In the genomic region with DNA sequence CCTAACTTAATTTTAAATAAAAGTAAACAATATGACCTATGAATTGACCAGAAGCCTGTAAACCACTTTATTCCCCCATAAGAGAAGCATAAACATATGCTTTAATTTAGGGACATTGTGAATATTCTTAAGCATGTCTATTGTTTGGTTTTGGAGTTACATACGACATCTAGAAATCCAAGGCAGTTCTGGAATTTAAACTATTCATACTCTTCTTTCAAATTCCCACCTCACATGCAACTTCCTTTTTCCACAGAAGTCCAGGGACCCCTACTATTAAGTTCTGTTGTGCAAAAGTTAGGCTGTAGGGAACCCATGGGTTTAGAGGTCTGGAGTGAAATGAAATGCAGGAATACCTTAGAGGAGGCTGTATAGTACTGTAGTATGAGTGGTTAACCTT, we compare ENCODE assay signal across 1 cellular context.
TF ChIP-seq lines count a peak whose summit lies in the region.

No MANE protein-coding gene starts in this region.

TF ChIP-seq in GM23338, 12 proteins besides CTCF, POLR2A, EP300 and RAD21 (continued from another document):
- TF ChIP-seq, protein P1, sequence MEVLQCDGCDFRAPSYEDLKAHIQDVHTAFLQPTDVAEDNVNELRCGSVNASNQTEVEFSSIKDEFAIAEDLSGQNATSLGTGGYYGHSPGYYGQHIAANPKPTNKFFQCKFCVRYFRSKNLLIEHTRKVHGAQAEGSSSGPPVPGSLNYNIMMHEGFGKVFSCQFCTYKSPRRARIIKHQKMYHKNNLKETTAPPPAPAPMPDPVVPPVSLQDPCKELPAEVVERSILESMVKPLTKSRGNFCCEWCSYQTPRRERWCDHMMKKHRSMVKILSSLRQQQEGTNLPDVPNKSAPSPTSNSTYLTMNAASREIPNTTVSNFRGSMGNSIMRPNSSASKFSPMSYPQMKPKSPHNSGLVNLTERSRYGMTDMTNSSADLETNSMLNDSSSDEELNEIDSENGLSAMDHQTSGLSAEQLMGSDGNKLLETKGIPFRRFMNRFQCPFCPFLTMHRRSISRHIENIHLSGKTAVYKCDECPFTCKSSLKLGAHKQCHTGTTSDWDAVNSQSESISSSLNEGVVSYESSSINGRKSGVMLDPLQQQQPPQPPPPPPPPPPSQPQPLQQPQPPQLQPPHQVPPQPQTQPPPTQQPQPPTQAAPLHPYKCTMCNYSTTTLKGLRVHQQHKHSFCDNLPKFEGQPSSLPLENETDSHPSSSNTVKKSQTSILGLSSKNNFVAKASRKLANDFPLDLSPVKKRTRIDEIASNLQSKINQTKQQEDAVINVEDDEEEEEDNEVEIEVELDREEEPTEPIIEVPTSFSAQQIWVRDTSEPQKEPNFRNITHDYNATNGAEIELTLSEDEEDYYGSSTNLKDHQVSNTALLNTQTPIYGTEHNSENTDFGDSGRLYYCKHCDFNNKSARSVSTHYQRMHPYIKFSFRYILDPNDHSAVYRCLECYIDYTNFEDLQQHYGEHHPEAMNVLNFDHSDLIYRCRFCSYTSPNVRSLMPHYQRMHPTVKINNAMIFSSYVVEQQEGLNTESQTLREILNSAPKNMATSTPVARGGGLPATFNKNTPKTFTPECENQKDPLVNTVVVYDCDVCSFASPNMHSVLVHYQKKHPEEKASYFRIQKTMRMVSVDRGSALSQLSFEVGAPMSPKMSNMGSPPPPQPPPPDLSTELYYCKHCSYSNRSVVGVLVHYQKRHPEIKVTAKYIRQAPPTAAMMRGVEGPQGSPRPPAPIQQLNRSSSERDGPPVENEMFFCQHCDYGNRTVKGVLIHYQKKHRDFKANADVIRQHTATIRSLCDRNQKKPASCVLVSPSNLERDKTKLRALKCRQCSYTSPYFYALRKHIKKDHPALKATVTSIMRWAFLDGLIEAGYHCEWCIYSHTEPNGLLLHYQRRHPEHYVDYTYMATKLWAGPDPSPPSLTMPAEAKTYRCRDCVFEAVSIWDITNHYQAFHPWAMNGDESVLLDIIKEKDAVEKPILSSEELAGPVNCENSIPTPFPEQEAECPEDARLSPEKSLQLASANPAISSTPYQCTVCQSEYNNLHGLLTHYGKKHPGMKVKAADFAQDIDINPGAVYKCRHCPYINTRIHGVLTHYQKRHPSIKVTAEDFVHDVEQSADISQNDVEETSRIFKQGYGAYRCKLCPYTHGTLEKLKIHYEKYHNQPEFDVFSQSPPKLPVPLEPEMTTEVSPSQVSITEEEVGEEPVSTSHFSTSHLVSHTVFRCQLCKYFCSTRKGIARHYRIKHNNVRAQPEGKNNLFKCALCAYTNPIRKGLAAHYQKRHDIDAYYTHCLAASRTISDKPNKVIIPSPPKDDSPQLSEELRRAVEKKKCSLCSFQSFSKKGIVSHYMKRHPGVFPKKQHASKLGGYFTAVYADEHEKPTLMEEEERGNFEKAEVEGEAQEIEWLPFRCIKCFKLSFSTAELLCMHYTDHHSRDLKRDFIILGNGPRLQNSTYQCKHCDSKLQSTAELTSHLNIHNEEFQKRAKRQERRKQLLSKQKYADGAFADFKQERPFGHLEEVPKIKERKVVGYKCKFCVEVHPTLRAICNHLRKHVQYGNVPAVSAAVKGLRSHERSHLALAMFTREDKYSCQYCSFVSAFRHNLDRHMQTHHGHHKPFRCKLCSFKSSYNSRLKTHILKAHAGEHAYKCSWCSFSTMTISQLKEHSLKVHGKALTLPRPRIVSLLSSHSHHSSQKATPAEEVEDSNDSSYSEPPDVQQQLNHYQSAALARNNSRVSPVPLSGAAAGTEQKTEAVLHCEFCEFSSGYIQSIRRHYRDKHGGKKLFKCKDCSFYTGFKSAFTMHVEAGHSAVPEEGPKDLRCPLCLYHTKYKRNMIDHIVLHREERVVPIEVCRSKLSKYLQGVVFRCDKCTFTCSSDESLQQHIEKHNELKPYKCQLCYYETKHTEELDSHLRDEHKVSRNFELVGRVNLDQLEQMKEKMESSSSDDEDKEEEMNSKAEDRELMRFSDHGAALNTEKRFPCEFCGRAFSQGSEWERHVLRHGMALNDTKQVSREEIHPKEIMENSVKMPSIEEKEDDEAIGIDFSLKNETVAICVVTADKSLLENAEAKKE (CRISPR knock-in tag; IDR thresholded peaks at IDR 0.05), result no peak
- TF ChIP-seq POLR2AphosphoS5 (IDR thresholded peaks at IDR 0.05; ENCODE audit: low read depth) (no peak), ZNF331 (CRISPR knock-in tag; IDR thresholded peaks at IDR 0.05; ENCODE audit: low read depth) (no peak), NANOG (IDR thresholded peaks at IDR 0.05; ENCODE audit: borderline replicate concordance) (no peak), STAT1 (IDR thresholded peaks at IDR 0.05; ENCODE audit: unreplicated experiment) (no peak)
- TF ChIP-seq, protein P2, sequence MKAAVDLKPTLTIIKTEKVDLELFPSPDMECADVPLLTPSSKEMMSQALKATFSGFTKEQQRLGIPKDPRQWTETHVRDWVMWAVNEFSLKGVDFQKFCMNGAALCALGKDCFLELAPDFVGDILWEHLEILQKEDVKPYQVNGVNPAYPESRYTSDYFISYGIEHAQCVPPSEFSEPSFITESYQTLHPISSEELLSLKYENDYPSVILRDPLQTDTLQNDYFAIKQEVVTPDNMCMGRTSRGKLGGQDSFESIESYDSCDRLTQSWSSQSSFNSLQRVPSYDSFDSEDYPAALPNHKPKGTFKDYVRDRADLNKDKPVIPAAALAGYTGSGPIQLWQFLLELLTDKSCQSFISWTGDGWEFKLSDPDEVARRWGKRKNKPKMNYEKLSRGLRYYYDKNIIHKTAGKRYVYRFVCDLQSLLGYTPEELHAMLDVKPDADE (IDR thresholded peaks at IDR 0.05), result no peak
